ENCODE assay signal across 8 cellular contexts in the genomic region with DNA sequence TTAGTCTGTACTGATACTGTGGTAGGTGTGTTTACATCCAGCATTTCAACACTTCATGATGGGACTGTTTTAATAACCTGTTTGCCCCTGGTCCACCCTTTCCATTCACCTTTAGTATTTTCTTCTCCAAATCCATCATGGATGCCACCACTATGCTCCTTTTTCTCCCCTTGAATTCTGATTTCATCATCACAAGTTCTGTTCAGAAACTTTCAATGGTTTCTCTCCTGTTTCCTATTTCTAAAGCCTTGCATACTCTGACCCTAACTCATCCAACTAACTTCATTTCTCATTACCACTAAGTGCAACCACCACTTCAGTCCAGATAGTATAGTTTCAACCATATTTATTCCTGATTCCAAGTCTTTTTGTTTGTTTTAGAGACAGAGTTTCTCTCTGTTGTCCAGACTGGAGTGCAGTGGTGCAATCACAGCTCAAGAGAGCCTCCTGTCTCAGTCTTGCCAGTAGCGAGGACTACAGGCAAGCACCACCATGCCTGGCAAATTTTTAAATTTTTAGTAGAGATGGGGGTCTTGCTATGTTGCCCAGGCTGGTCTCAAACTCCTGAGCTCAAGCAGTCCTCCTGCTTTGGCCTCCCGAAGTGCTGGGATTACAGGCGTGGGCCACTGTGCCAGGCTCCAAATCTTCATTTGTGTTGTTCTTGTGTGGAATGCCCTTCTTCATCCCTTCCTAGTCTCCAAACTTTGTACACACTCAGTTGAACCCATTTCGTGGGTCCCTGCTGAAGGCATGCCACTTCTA. TPM values are rescaled to one million over a fixed set of nuclear protein-coding genes. Genes with fewer than 3 reads are reported as not detected.
DNase-seq lines count a peak whose midpoint lies in the region; ATAC-seq and TF ChIP-seq lines count a peak whose summit lies in the region.

No MANE protein-coding gene starts in this region.

- H3K36me3 Mint-ChIP-seq in activated naive CD8-positive, alpha-beta T cell treated with anti-CD3 and anti-CD28 coated beads, Interleukin-2, amount 10 ng/mL, durations not matched to agents 7 days and 5 days, result peaks cover 5% of the 10 kb centered on the region

- DNase-seq in HAP-1 (ENCODE audit: low spot score in 2 of 2) (no peak), right lobe of liver (no peak), NCI-H1048 (lab: John Stamatoyannopoulos, UW) (no peak), germinal center (ENCODE audit: low spot score) (no peak)
- DNase-seq in activated naive CD8-positive, alpha-beta T cell treated with anti-CD3 and anti-CD28 coated beads, Interleukin-2, amount 10 ng/mL, durations not matched to agents 7 days and 5 days, result no peak

- H3K4me1 Mint-ChIP-seq in activated naive CD8-positive, alpha-beta T cell treated with anti-CD3 and anti-CD28 coated beads, Interleukin-2, amount 10 ng/mL, durations not matched to agents 7 days and 5 days, result peaks cover 19% of the 10 kb centered on the region

- TF ChIP-seq POLR2A in right lobe of liver (IDR thresholded peaks at IDR 0.05), result no peak

- H3K36me3 ChIP-seq in HAP-1 (replicated peaks) (peaks cover 4% of the 10 kb centered on the region), right lobe of liver (no peaks in the 10 kb centered on the region)

- no peaks in the 10 kb centered on the region for H3K9me3 Mint-ChIP-seq in activated naive CD8-positive, alpha-beta T cell treated with anti-CD3 and anti-CD28 coated beads, Interleukin-2, amount 10 ng/mL, durations not matched to agents 7 days and 5 days

- H3K4me3 ChIP-seq in HAP-1, result peak overlapping the region; percentile 78
- peak overlapping the region; percentile 67 to 84 (median 81) for H3K4me3 ChIP-seq in right lobe of liver

- H3K27me3 ChIP-seq in HAP-1 (ENCODE audit: low read depth) (no peaks in the 10 kb centered on the region), right lobe of liver (no peaks in the 10 kb centered on the region)

- WGBS in right lobe of liver (ENCODE audit: insufficient coverage, low coverage, low lambda C conversion rate, missing lambda C conversion rate), result 86% methylated on average over 3 of the region's 4 CpGs

- H3K9me3 ChIP-seq in HAP-1 (no peaks in the 10 kb centered on the region), right lobe of liver (no peaks in the 10 kb centered on the region)

- peaks cover 13% of the 10 kb centered on the region; the same call in 1 of the 2 replicates for H3K4me1 ChIP-seq in HAP-1
- peaks cover 0 to 31% (median 8%) of the 10 kb centered on the region in 4 donors for H3K4me1 ChIP-seq in right lobe of liver

- POLR2A ChIA-PET in activated naive CD8-positive, alpha-beta T cell treated with anti-CD3 and anti-CD28 coated beads, Interleukin-2, amount 10 ng/mL, durations not matched to agents 7 days and 5 days (lab: Charles Lee), result no interaction called here

- in situ Hi-C loops in HAP-1 (cut with MboI; ENCODE audit: low sequenced_read_pairs), result no loop called here

- intact Hi-C loops in right lobe of liver (cut with DNase I), result no loop called here

- TF ChIP-seq CTCF in 22Rv1 (IDR thresholded peaks at IDR 0.05) (no peak), right lobe of liver (IDR thresholded peaks at IDR 0.05) (no peak)

- H3K27ac ChIP-seq in 22Rv1 (peak overlapping the region; percentile 76; the same call in 1 of the 2 replicates), right lobe of liver (peak overlapping the region in 1 of 3 donors; percentile 94)

- no peak for ATAC-seq in activated naive CD8-positive, alpha-beta T cell treated with anti-CD3 and anti-CD28 coated beads, Interleukin-2, amount 10 ng/mL, durations not matched to agents 7 days and 5 days (ENCODE audit: low read depth)
- no peak for ATAC-seq in right lobe of liver
- ATAC-seq in HG03135 (IDR thresholded peaks at IDR 0.05; ENCODE audit: unreplicated experiment), result no peak
- ATAC-seq in HG02642 (IDR thresholded peaks at IDR 0.05; ENCODE audit: poor library complexity, unreplicated experiment), result no peak

- H3K4me3 Mint-ChIP-seq in activated naive CD8-positive, alpha-beta T cell treated with anti-CD3 and anti-CD28 coated beads, Interleukin-2, amount 10 ng/mL, durations not matched to agents 7 days and 5 days, result peak overlapping the region; percentile 99

- H3K27me3 Mint-ChIP-seq in activated naive CD8-positive, alpha-beta T cell treated with anti-CD3 and anti-CD28 coated beads, Interleukin-2, amount 10 ng/mL, durations not matched to agents 7 days and 5 days, result no peaks in the 10 kb centered on the region

- H3K27ac Mint-ChIP-seq in activated naive CD8-positive, alpha-beta T cell treated with anti-CD3 and anti-CD28 coated beads, Interleukin-2, amount 10 ng/mL, durations not matched to agents 7 days and 5 days, result peak overlapping the region; percentile 99

RNA-seq across cellular contexts. Expression of gene LIN7C, which starts 1.2 kb away (rescaled TPM):
- 10 to 100 TPM; 23.7 to 23.9 TPM for total RNA-seq in activated naive CD8-positive, alpha-beta T cell treated with anti-CD3 and anti-CD28 coated beads, Interleukin-2, amount 10 ng/mL, durations not matched to agents 7 days and 5 days
- 10 to 100 TPM; 22.6 to 33.2 (median 27.1) TPM for total RNA-seq in right lobe of liver

RNA-seq across cellular contexts. Expression of gene LGR4, which starts 35.2 kb away (rescaled TPM):
- under 1 TPM; 0.11 to 0.22 TPM for total RNA-seq in activated naive CD8-positive, alpha-beta T cell treated with anti-CD3 and anti-CD28 coated beads, Interleukin-2, amount 10 ng/mL, durations not matched to agents 7 days and 5 days
- total RNA-seq in right lobe of liver, result 10 to 100 TPM; 32.5 to 46.3 (median 44.1) TPM

Comparison
In these comparisons a context has a peak if more than half of its experiments do, and no peak if none do; other contexts are left out.
1. RNA of gene LGR4, which starts 35.2 kb away (total RNA-seq): 32.5 to 46.3 TPM in right lobe of liver; 0.11 to 0.22 TPM in activated naive CD8-positive, alpha-beta T cell treated with anti-CD3 and anti-CD28 coated beads, Interleukin-2, amount 10 ng/mL, durations not matched to agents 7 days and 5 days; every median in the first group is over 10 times any median in the second.